In the genomic region with DNA sequence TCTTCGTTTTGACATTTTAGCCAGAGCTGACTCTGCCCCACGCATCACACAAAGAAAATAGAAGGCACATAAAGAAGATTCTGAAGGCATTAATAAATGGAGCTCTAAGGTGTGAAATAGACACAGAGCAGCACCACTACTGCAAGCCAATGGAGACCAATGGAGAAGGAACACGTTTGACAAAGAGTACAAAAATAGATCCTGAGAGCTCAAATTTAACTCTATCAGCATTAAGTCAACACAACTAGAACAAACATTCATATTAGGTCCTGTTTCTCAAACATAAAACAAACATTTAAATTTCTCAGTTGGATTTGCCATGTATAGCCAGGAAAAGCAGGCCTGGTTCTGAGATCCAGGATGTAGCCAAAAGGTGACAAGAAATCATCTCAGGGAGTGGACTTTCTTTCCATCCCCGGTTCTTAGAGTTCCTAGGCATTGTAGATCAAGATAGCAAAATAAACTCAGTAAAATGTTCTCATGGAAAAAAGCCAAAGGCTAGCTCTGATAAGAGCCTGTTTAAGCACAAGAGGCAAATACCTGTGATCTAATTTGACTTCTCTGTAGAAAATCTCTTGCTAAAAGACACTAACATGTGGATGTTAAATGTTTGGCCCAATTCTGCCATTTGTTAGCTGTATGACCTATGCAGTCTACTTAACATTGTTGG, we compare ENCODE assay signal across 23 cellular contexts.
DNase-seq lines count a peak whose midpoint lies in the region; ATAC-seq, FAIRE-seq and TF ChIP-seq lines count a peak whose summit lies in the region.
"Had no signal": no experiment of that assay in that cellular context is flagged by ENCODE, and none has a peak within 500 bp of the region (broad histone marks: within the 10 kb centered on the region; RNA-seq: fewer than 3 reads in every experiment).

No MANE protein-coding gene starts in this region.

- H3K27me3 ChIP-seq in pancreas, result no peaks in the 10 kb centered on the region
- no peaks in the 10 kb centered on the region for H3K27me3 ChIP-seq in CD8-positive, alpha-beta memory T cell (ENCODE audit: insufficient read depth, low read length, poor library complexity, severe bottlenecking)
- H3K27me3 ChIP-seq: BLaER1 had no signal

- intact Hi-C loops in pancreas (cut with DNase I) (no loop called here), left cardiac atrium (cut with DNase I) (no loop called here)

- H3K4me1 ChIP-seq in pancreas, result peaks cover 0 to 4% (median 0%) of the 10 kb centered on the region in 3 donors
- no peaks in the 10 kb centered on the region for H3K4me1 ChIP-seq in CD8-positive, alpha-beta memory T cell (ENCODE audit: insufficient read depth, low read length)
- H3K4me1 ChIP-seq: BLaER1 had no signal

- no peaks in the 10 kb centered on the region for H3K4me1 Mint-ChIP-seq in CD8-positive, alpha-beta memory T cell
- H3K4me1 Mint-ChIP-seq: B cell, CD14-positive monocyte, GM23338, H9 had no signal

- no peak for TF ChIP-seq CTCF in 22Rv1 (IDR thresholded peaks at IDR 0.05)
- no peak for TF ChIP-seq CTCF in C4-2B (conservative IDR thresholded peaks at IDR 0.05)
- no peak for TF ChIP-seq CTCF in VCaP (conservative IDR thresholded peaks at IDR 0.05)
- no peak for TF ChIP-seq CTCF in pancreas (IDR thresholded peaks at IDR 0.05)

- peak overlapping the region; percentile 58 for H3K27ac ChIP-seq in 22Rv1
- peak overlapping the region; percentile 82; the same call in 1 of the 2 replicates for H3K27ac ChIP-seq in C4-2B
- H3K27ac ChIP-seq in VCaP, result peak overlapping the region; percentile 87
- no peak overlapping the region for H3K27ac ChIP-seq in pancreas
- no peak overlapping the region for H3K27ac ChIP-seq in CD8-positive, alpha-beta memory T cell (ENCODE audit: low read depth, low read length)
- H3K27ac ChIP-seq: BLaER1 had no signal

- H3K27ac Mint-ChIP-seq in CD8-positive, alpha-beta memory T cell, result no peak overlapping the region
- H3K27ac Mint-ChIP-seq: B cell; CD14-positive monocyte; CD4-positive, alpha-beta T cell; GM23338; H9 had no signal

- H3K9me3 ChIP-seq in pancreas, result no peaks in the 10 kb centered on the region
- H3K9me3 ChIP-seq in CD8-positive, alpha-beta memory T cell (ENCODE audit: low read length), result peaks cover 7% of the 10 kb centered on the region

- no peaks in the 10 kb centered on the region for H3K36me3 ChIP-seq in pancreas
- H3K36me3 ChIP-seq in CD8-positive, alpha-beta memory T cell (ENCODE audit: insufficient read depth, low read length), result no peaks in the 10 kb centered on the region
- H3K36me3 ChIP-seq: BLaER1 had no signal

- H3K27me3 Mint-ChIP-seq in CD8-positive, alpha-beta memory T cell, result peaks cover 0 to 16% of the 10 kb centered on the region in 2 donors

- peaks cover 0 to 21% (median 0%) of the 10 kb centered on the region in 3 donors for H3K36me3 Mint-ChIP-seq in CD8-positive, alpha-beta memory T cell
- H3K36me3 Mint-ChIP-seq: CD14-positive monocyte had no signal

- peaks cover 5 to 23% (median 19%) of the 10 kb centered on the region in 5 donors for H3K9me3 Mint-ChIP-seq in CD8-positive, alpha-beta memory T cell

- ATAC-seq in pancreas (peak; percentile 36 to 88 (median 66)), left cardiac atrium (no peak)
- ATAC-seq: GM23338, HCT116 had no signal

- H3K4me3 Mint-ChIP-seq in CD8-positive, alpha-beta memory T cell, result no peak overlapping the region
- H3K4me3 Mint-ChIP-seq: B cell; CD14-positive monocyte; CD4-positive, alpha-beta T cell; GM23338; H9 had no signal

- POLR2A ChIA-PET in CD8-positive, alpha-beta memory T cell (lab: Charles Lee), result no interaction called here

- no peak overlapping the region for H3K4me3 ChIP-seq in pancreas
- no peak overlapping the region for H3K4me3 ChIP-seq in CD8-positive, alpha-beta memory T cell (ENCODE audit: low read length)
- H3K4me3 ChIP-seq: BLaER1, GM23338 had no signal

- DNase-seq in pancreas, result no peak
- no peak for DNase-seq in CD8-positive, alpha-beta memory T cell
- DNase-seq in left cardiac atrium, result no peak
- no peak for DNase-seq in HuH-7.5 (ENCODE audit: low spot score)
- no peak for DNase-seq in effector CD8-positive, alpha-beta T cell (lab: John Stamatoyannopoulos, UW)
- DNase-seq: Calu3; CD4-positive, alpha-beta T cell; COR-L47; DMS53; DMS79 treated with DMSO at 0.1 percent for 48 hours; GF-D8; H9 had no signal

- FAIRE-seq in pancreas (lab: Jason Lieb, UNC), result no peak
- FAIRE-seq: A204.1, GM12891, GM18507 had no signal

- CTCF ChIA-PET in CD8-positive, alpha-beta memory T cell (lab: Charles Lee), result no interaction called here

- 32 to 39% methylated on average over 4 of the region's 4 CpGs for WGBS in pancreas, 2 donors

Comparison
In these comparisons a context has a peak if more than half of its experiments do, and no peak if none do; other contexts are left out.
1. H3K27ac ChIP-seq: peak in 22Rv1 (single experiment), C4-2B (single experiment) and VCaP (single experiment); none in pancreas (0 of 4) and CD8-positive, alpha-beta memory T cell (single experiment).
2. ATAC-seq: peak in pancreas (4 of 4); none in left cardiac atrium (0 of 2).